19 cellular contexts compared by ENCODE assay signal in the genomic region with DNA sequence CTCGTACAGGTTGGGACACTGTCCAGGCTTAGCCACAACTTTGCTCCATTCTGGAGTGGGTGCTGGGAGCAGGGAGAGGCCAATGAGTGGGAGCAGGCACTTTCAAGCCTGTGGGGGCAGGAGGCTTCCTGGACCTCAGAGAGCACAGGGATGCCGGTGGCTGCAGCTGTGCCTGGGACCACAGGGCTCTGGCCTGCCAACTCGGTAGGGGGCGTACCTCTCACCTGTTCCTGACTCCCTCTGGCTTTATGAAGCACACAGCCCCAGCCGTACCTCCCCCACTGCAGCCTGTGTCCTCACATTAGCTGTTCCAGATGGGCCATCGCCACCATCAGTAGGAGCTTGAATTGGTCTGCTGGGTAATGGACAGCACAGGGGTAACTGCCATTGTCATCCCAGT.
"Had no signal": no experiment of that assay in that cellular context is flagged by ENCODE, and none has a peak within 500 bp of the region (broad histone marks: within the 10 kb centered on the region; RNA-seq: fewer than 3 reads in every experiment).

No MANE protein-coding gene starts in this region.

- H3K9me3 ChIP-seq: left lung, psoas muscle had no signal

- DNase-seq: cerebellar nuclear complex; erythroblast; foreskin keratinocyte; head of caudate nucleus; mesendoderm; naive B cell; retina; stimulated activated CD4-positive, alpha-beta T cell treated with anti-CD3 and anti-CD28 coated beads, Interleukin-12 subunit alpha, Interleukin-12 subunit beta, amount 100 ng/mL, for 4 hours; stimulated activated CD4-positive, alpha-beta T cell treated with anti-CD3 and anti-CD28 coated beads, Interleukin-2, amount 100 ng/mL, for 48 hours; stimulated activated naive CD4-positive, alpha-beta T cell treated with Interleukin-2 at 50 U/mL for 16 hours; trophoblast cell had no signal

- H3K4me2 ChIP-seq: hepatocyte had no signal

- H3K4me1 ChIP-seq: foreskin keratinocyte, left lung, parathyroid adenoma, psoas muscle had no signal

- ATAC-seq: foreskin keratinocyte, left lung, psoas muscle, sciatic nerve had no signal

- H3K36me3 ChIP-seq: left lung had no signal

- H3K27ac Mint-ChIP-seq: dendritic cell treated with granulocyte-macrophage colony-stimulating factor and Interleukin-4, amounts not matched to agents 40 ng/mL and 50 ng/mL, for 4 days; naive B cell; nephron had no signal

- H3K4me1 Mint-ChIP-seq: naive B cell had no signal

- H2AFZ ChIP-seq: hepatocyte, parathyroid adenoma had no signal

- H3K4me3 Mint-ChIP-seq: dendritic cell treated with granulocyte-macrophage colony-stimulating factor and Interleukin-4, amounts not matched to agents 40 ng/mL and 50 ng/mL, for 4 days; naive B cell; nephron had no signal

- H3K9ac ChIP-seq: parathyroid adenoma had no signal

- H3K79me2 ChIP-seq: hepatocyte, parathyroid adenoma had no signal

- H3K36me3 Mint-ChIP-seq: naive B cell had no signal

- H3K27me3 Mint-ChIP-seq: dendritic cell treated with granulocyte-macrophage colony-stimulating factor and Interleukin-4, amounts not matched to agents 40 ng/mL and 50 ng/mL, for 4 days; naive B cell had no signal

- H3K27me3 ChIP-seq: foreskin keratinocyte, hepatocyte, left lung had no signal

- H3K4me3 ChIP-seq: hepatocyte, left lung, lung, psoas muscle had no signal

- H3K27ac ChIP-seq: foreskin keratinocyte, hepatocyte, left lung, parathyroid adenoma, psoas muscle had no signal

- H3K9me3 Mint-ChIP-seq: nephron had no signal
